25 cellular contexts compared by ENCODE assay signal in genomic region chr19:15989889-15990288, GRCh38. TPM values are rescaled to one million over a fixed set of nuclear protein-coding genes. Genes with fewer than 3 reads are reported as not detected.
"Had no signal": no experiment of that assay in that cellular context is flagged by ENCODE, and none has a peak within 500 bp of the region (broad histone marks: within the 10 kb centered on the region; RNA-seq: fewer than 3 reads in every experiment).

No MANE protein-coding gene starts in this region.

- FAIRE-seq: RCC 7860 had no signal

- H3K36me3 ChIP-seq: MG63, SJSA1 had no signal

- H3K9me3 ChIP-seq: SJSA1 had no signal

- H3K27me3 ChIP-seq: SJSA1 had no signal

- H3K27ac ChIP-seq: SJSA1, SK-N-MC had no signal

- H3K4me1 ChIP-seq: SJSA1 had no signal

- DNase-seq: Karpas-422, KG1, MG63, NCI-H1092, NCI-H1105 treated with DMSO at 0.1 percent for 48 hours, NCI-H1417 treated with DMSO at 0.1 percent for 48 hours, NCI-H146, NCI-H1694 treated with DMSO at 0.1 percent for 48 hours, NCI-H1930, NCI-H2081, NCI-H2107, NCI-H2227 treated with DMSO at 0.1 percent for 48 hours, NCI-H524, NCI-H526 treated with DMSO at 0.1 percent for 48 hours, NCI-H748 treated with DMSO at 0.1 percent for 48 hours, Right ventricle myocardium superior, RPMI8226, SIG-M5, T-helper 1 cell had no signal

- H3K4me3 ChIP-seq: MG63, SJSA1, SK-N-MC had no signal

RNA-seq across cellular contexts. Expression of gene OR10H4, which starts 41.1 kb away (rescaled TPM):
- total RNA-seq: HT1080, NCI-H460, Right ventricle myocardium superior, SJSA1 had no signal
- polyA plus RNA-seq: IgD-negative memory B cell had no signal

RNA-seq across cellular contexts. Expression of gene CYP4F11, which starts 55.6 kb away (rescaled TPM):
- total RNA-seq: SJSA1 had no signal
- polyA plus RNA-seq: IgD-negative memory B cell had no signal
